In the genomic region with DNA sequence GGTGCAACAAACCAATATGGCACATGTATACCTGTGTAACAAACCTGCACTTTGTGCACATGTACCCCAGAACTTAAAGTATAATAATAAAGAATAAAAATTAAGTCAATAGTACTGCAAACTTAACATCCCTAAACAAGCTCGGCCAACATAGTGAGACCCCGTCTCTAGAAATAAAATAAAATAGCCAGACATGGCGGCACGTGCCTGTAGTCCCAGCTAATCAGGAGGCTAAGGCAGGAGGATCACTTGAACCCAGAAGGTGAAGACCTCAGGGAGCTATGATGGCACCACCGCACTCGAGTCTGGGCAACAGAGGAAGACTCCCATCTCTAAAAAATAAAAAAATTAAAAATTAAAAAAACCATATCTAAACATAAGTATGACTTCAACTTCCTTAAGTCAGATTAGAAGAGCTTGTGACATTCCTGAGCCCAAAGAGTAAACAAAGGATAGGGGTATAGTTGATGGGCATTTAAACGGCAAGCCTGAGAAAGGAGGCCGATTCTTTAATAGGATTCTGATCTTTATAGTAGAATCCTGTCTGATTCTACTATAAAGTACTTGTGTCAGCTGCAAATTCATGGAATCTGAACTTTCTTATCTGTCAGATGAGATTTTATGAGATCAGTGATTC, we compare ENCODE assay signal across 1 cellular context.
TF ChIP-seq lines count a peak whose summit lies in the region.

No MANE protein-coding gene starts in this region.

TF ChIP-seq in HepG2, 621 proteins besides CTCF, POLR2A, EP300 and RAD21:
- no peak for TF ChIP-seq SMAD9 (CRISPR knock-in tag; IDR thresholded peaks at IDR 0.05)
- TF ChIP-seq ZNF776 (CRISPR knock-in tag; IDR thresholded peaks at IDR 0.05), result no peak
- no peak for TF ChIP-seq AKAP8 (CRISPR knock-in tag; IDR thresholded peaks at IDR 0.05)
- no peak for TF ChIP-seq HMGA1 (CRISPR knock-in tag; conservative IDR thresholded peaks at IDR 0.05)
- TF ChIP-seq, protein P1, sequence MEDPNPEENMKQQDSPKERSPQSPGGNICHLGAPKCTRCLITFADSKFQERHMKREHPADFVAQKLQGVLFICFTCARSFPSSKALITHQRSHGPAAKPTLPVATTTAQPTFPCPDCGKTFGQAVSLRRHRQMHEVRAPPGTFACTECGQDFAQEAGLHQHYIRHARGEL (CRISPR knock-in tag; IDR thresholded peaks at IDR 0.05), result no peak
- TF ChIP-seq ZNF614 (CRISPR knock-in tag; IDR thresholded peaks at IDR 0.05; ENCODE audit: borderline replicate concordance), result no peak
- TF ChIP-seq, protein P2, sequence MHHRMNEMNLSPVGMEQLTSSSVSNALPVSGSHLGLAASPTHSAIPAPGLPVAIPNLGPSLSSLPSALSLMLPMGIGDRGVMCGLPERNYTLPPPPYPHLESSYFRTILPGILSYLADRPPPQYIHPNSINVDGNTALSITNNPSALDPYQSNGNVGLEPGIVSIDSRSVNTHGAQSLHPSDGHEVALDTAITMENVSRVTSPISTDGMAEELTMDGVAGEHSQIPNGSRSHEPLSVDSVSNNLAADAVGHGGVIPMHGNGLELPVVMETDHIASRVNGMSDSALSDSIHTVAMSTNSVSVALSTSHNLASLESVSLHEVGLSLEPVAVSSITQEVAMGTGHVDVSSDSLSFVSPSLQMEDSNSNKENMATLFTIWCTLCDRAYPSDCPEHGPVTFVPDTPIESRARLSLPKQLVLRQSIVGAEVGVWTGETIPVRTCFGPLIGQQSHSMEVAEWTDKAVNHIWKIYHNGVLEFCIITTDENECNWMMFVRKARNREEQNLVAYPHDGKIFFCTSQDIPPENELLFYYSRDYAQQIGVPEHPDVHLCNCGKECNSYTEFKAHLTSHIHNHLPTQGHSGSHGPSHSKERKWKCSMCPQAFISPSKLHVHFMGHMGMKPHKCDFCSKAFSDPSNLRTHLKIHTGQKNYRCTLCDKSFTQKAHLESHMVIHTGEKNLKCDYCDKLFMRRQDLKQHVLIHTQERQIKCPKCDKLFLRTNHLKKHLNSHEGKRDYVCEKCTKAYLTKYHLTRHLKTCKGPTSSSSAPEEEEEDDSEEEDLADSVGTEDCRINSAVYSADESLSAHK (CRISPR knock-in tag; IDR thresholded peaks at IDR 0.05; ENCODE audit: borderline replicate concordance), result no peak
- no peak for TF ChIP-seq ZNF841 (CRISPR knock-in tag; IDR thresholded peaks at IDR 0.05; ENCODE audit: borderline replicate concordance)
- TF ChIP-seq, protein P3, sequence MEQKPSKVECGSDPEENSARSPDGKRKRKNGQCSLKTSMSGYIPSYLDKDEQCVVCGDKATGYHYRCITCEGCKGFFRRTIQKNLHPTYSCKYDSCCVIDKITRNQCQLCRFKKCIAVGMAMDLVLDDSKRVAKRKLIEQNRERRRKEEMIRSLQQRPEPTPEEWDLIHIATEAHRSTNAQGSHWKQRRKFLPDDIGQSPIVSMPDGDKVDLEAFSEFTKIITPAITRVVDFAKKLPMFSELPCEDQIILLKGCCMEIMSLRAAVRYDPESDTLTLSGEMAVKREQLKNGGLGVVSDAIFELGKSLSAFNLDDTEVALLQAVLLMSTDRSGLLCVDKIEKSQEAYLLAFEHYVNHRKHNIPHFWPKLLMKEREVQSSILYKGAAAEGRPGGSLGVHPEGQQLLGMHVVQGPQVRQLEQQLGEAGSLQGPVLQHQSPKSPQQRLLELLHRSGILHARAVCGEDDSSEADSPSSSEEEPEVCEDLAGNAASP (CRISPR knock-in tag; IDR thresholded peaks at IDR 0.05; ENCODE audit: borderline replicate concordance), result no peak
- TF ChIP-seq, protein P4, sequence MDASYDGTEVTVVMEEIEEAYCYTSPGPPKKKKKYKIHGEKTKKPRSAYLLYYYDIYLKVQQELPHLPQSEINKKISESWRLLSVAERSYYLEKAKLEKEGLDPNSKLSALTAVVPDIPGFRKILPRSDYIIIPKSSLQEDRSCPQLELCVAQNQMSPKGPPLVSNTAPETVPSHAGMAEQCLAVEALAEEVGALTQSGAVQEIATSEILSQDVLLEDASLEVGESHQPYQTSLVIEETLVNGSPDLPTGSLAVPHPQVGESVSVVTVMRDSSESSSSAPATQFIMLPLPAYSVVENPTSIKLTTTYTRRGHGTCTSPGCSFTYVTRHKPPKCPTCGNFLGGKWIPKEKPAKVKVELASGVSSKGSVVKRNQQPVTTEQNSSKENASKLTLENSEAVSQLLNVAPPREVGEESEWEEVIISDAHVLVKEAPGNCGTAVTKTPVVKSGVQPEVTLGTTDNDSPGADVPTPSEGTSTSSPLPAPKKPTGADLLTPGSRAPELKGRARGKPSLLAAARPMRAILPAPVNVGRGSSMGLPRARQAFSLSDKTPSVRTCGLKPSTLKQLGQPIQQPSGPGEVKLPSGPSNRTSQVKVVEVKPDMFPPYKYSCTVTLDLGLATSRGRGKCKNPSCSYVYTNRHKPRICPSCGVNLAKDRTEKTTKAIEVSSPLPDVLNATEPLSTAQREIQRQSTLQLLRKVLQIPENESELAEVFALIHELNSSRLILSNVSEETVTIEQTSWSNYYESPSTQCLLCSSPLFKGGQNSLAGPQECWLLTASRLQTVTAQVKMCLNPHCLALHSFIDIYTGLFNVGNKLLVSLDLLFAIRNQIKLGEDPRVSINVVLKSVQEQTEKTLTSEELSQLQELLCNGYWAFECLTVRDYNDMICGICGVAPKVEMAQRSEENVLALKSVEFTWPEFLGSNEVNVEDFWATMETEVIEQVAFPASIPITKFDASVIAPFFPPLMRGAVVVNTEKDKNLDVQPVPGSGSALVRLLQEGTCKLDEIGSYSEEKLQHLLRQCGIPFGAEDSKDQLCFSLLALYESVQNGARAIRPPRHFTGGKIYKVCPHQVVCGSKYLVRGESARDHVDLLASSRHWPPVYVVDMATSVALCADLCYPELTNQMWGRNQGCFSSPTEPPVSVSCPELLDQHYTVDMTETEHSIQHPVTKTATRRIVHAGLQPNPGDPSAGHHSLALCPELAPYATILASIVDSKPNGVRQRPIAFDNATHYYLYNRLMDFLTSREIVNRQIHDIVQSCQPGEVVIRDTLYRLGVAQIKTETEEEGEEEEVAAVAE (CRISPR knock-in tag; IDR thresholded peaks at IDR 0.05; ENCODE audit: borderline replicate concordance), result no peak
- TF ChIP-seq KDM5B (CRISPR knock-in tag; IDR thresholded peaks at IDR 0.05; ENCODE audit: borderline replicate concordance), result no peak
- TF ChIP-seq, protein P5, sequence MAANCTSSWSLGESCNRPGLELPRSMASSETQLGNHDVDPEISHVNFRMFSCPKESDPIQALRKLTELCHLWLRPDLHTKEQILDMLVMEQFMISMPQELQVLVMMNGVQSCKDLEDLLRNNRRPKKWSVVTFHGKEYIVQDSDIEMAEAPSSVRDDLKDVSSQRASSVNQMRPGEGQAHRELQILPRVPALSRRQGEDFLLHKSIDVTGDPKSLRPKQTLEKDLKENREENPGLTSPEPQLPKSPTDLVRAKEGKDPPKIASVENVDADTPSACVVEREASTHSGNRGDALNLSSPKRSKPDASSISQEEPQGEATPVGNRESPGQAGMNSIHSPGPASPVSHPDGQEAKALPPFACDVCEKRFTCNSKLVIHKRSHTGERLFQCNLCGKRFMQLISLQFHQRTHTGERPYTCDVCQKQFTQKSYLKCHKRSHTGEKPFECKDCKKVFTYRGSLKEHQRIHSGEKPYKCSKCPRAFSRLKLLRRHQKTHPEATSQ (CRISPR knock-in tag; IDR thresholded peaks at IDR 0.05; ENCODE audit: borderline replicate concordance), result no peak
- TF ChIP-seq, protein P6, sequence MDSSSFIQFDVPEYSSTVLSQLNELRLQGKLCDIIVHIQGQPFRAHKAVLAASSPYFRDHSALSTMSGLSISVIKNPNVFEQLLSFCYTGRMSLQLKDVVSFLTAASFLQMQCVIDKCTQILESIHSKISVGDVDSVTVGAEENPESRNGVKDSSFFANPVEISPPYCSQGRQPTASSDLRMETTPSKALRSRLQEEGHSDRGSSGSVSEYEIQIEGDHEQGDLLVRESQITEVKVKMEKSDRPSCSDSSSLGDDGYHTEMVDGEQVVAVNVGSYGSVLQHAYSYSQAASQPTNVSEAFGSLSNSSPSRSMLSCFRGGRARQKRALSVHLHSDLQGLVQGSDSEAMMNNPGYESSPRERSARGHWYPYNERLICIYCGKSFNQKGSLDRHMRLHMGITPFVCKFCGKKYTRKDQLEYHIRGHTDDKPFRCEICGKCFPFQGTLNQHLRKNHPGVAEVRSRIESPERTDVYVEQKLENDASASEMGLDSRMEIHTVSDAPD (CRISPR knock-in tag; IDR thresholded peaks at IDR 0.05), result no peak
- no peak for TF ChIP-seq GATA4 (IDR thresholded peaks at IDR 0.05; ENCODE audit: borderline replicate concordance, low read depth)
- no peak for TF ChIP-seq CAMTA2 (CRISPR knock-in tag; IDR thresholded peaks at IDR 0.05; ENCODE audit: borderline replicate concordance)
- no peak for TF ChIP-seq SMARCE1 (IDR thresholded peaks at IDR 0.05; ENCODE audit: borderline replicate concordance)
- no peak for TF ChIP-seq ZMYM3 (CRISPR knock-in tag; IDR thresholded peaks at IDR 0.05)
- no peak for TF ChIP-seq ZNF432 (CRISPR knock-in tag; IDR thresholded peaks at IDR 0.05; ENCODE audit: borderline replicate concordance)
- TF ChIP-seq ZNF569 (CRISPR knock-in tag; IDR thresholded peaks at IDR 0.05; ENCODE audit: borderline replicate concordance), result no peak
